In genomic region chrX:107827137-107827831, GRCh38 we compare ENCODE assay signal across 9 cellular contexts. TPM values are rescaled to one million over a fixed set of nuclear protein-coding genes. Genes with fewer than 3 reads are reported as not detected.
DNase-seq lines count a peak whose midpoint lies in the region; ATAC-seq, FAIRE-seq and TF ChIP-seq lines count a peak whose summit lies in the region.
"Had no signal": no experiment of that assay in that cellular context is flagged by ENCODE, and none has a peak within 500 bp of the region (broad histone marks: within the 10 kb centered on the region; RNA-seq: fewer than 3 reads in every experiment).

No MANE protein-coding gene starts in this region.

- no peak for TF ChIP-seq CTCF in PC-9 (conservative IDR thresholded peaks at IDR 0.05)
- no peak for TF ChIP-seq CTCF in endothelial cell of umbilical vein (IDR thresholded peaks at IDR 0.05; ENCODE audit: extremely low read depth in 1 of 2, insufficient read depth in 1 of 2, low read depth in 1 of 2, low read length in 2 of 2)
- no peak for TF ChIP-seq CTCF in neural cell (IDR thresholded peaks at IDR 0.05; ENCODE audit: poor library complexity, severe bottlenecking)

- CTCF ChIA-PET in PC-9 (lab: Charles Lee) (no interaction called here), endothelial cell of umbilical vein (lab: Charles Lee) (interaction anchor here (1.0 kb wide), 1 partner anchor 50 kb away, joined by 3 read pairs; the partner anchor contains the start of gene NCBP2L)

- H3K36me3 ChIP-seq in PC-9 (ENCODE audit: low read depth) (no peaks in the 10 kb centered on the region), endothelial cell of umbilical vein (ENCODE audit: control insufficient read depth in 2 of 2, extremely low read depth in 1 of 2, insufficient read depth in 2 of 2, low read length in 2 of 2) (no peaks in the 10 kb centered on the region), neural cell (ENCODE audit: insufficient read depth, low read length) (no peaks in the 10 kb centered on the region)

- DNase-seq in CD1c-positive myeloid dendritic cell (ENCODE audit: extremely low spot score) (peak; percentile 15), PC-9 (no peak), endothelial cell of umbilical vein (ENCODE audit: low read depth, low spot score) (peak; percentile 43), COLO668 (lab: John Stamatoyannopoulos, UW; ENCODE audit: unreplicated experiment) (no peak), DMS79 treated with DMSO at 0.1 percent for 48 hours (lab: John Stamatoyannopoulos, UW) (no peak)

- H3K79me2 ChIP-seq in PC-9 (ENCODE audit: low read depth) = no peaks in the 10 kb centered on the region
- peaks cover 35% of the 10 kb centered on the region for H3K79me2 ChIP-seq in endothelial cell of umbilical vein (ENCODE audit: control insufficient read depth, insufficient read depth, low read length)
- no peaks in the 10 kb centered on the region for H3K79me2 ChIP-seq in neural cell (replicated peaks; ENCODE audit: insufficient read depth, low read length)

- TF ChIP-seq RAD21 in neural cell (conservative IDR thresholded peaks at IDR 0.05) = no peak

- POLR2A ChIA-PET in PC-9 (lab: Charles Lee; ENCODE audit: unreplicated experiment) = no interaction called here
- POLR2A ChIA-PET in endothelial cell of umbilical vein (lab: Charles Lee) = no interaction called here

- H3K9me1 ChIP-seq in endothelial cell of umbilical vein (replicated peaks; ENCODE audit: control insufficient read depth, extremely low read depth, insufficient read depth, low read length) = no peaks in the 10 kb centered on the region

- H3F3A ChIP-seq in PC-9 (ENCODE audit: insufficient read depth, low read depth) (peaks cover 4% of the 10 kb centered on the region; the same call in 1 of the 2 replicates), neural cell (ENCODE audit: insufficient read depth, low read length, poor library complexity, severe bottlenecking) (no peaks in the 10 kb centered on the region)

- intact Hi-C loops in PC-9 (cut with micrococcal nuclease; ENCODE audit: unreplicated experiment) (no loop called here), endothelial cell of umbilical vein (cut with micrococcal nuclease) (loop anchor here (2.0 to 10.0 kb wide), 3 partner anchors 24 to 65 kb away; no protein-coding TSS in a partner anchor)

- TF ChIP-seq POLR2A in endothelial cell of umbilical vein (IDR thresholded peaks at IDR 0.05; ENCODE audit: low read depth, low read length) = no peak

- ATAC-seq in HG03442 (IDR thresholded peaks at IDR 0.05; ENCODE audit: unreplicated experiment) = no peak
- no peak for ATAC-seq in GM21528 (IDR thresholded peaks at IDR 0.05; ENCODE audit: low FRiP score, unreplicated experiment)

- peak overlapping the region; percentile 85 for H3K9ac ChIP-seq in endothelial cell of umbilical vein (replicated peaks; ENCODE audit: extremely low read depth, insufficient read depth, low read length)
- H3K9ac ChIP-seq in neural cell (ENCODE audit: low read length) = peak overlapping the region; percentile 63

- BruUV-seq in PC-9 (replicated peaks; lab: Mats Ljungman, UMichigan) (no TSS peak), endothelial cell of umbilical vein (replicated peaks; lab: Mats Ljungman, UMichigan) (TSS peak; percentile 33)

- H3K27ac ChIP-seq in PC-9 = no peak overlapping the region
- H3K27ac ChIP-seq in endothelial cell of umbilical vein (ENCODE audit: insufficient read depth, low read depth, low read length) = peak overlapping the region; percentile 76
- no peak overlapping the region for H3K27ac ChIP-seq in neural cell (ENCODE audit: low read length)
- H3K27ac ChIP-seq: SK-N-MC had no signal

- H4K20me1 ChIP-seq in PC-9 (ENCODE audit: insufficient read depth) (no peaks in the 10 kb centered on the region), endothelial cell of umbilical vein (replicated peaks; ENCODE audit: control insufficient read depth, extremely low read depth, insufficient read depth, low read length) (no peaks in the 10 kb centered on the region), neural cell (ENCODE audit: insufficient read depth) (no peaks in the 10 kb centered on the region)

- H2AFZ ChIP-seq in PC-9 = peak overlapping the region; percentile 94
- H2AFZ ChIP-seq in endothelial cell of umbilical vein (ENCODE audit: low read depth, low read length) = peak overlapping the region; percentile 73
- H2AFZ ChIP-seq in neural cell (ENCODE audit: low read depth, low read length) = no peak overlapping the region

- FAIRE-seq in endothelial cell of umbilical vein (lab: Jason Lieb, UNC) = peak; percentile 47

- H3K4me1 ChIP-seq in PC-9 (replicated peaks; ENCODE audit: insufficient read depth) = peaks cover 30% of the 10 kb centered on the region
- H3K4me1 ChIP-seq in endothelial cell of umbilical vein (ENCODE audit: control insufficient read depth, extremely low read depth, insufficient read depth, low read length) = peaks cover 14% of the 10 kb centered on the region

- TF ChIP-seq EP300 in neural cell (conservative IDR thresholded peaks at IDR 0.05; ENCODE audit: poor library complexity, severe bottlenecking) = no peak

- H3K27me3 ChIP-seq in PC-9 (ENCODE audit: insufficient read depth, low read depth) = no peaks in the 10 kb centered on the region
- H3K27me3 ChIP-seq in endothelial cell of umbilical vein (ENCODE audit: control insufficient read depth in 2 of 2, insufficient read depth in 2 of 2, low read length in 2 of 2) = no peaks in the 10 kb centered on the region
- H3K27me3 ChIP-seq in neural cell (ENCODE audit: insufficient read depth, low read depth, low read length) = no peaks in the 10 kb centered on the region

- H3K9me3 ChIP-seq in PC-9 (ENCODE audit: insufficient read depth, low read depth) (no peaks in the 10 kb centered on the region), endothelial cell of umbilical vein (replicated peaks; ENCODE audit: control insufficient read depth, insufficient read depth, low read length) (no peaks in the 10 kb centered on the region), neural cell (ENCODE audit: low read length) (no peaks in the 10 kb centered on the region)

- dilution Hi-C loops in endothelial cell of umbilical vein (cut with MboI; ENCODE audit: extremely low pct_ligation_motif_present, low sequenced_read_pairs) = no loop called here

- H3K4me3 ChIP-seq in PC-9 (peak overlapping the region; percentile 71; the same call in 1 of the 2 replicates), endothelial cell of umbilical vein (replicated peaks in 1 of 3; ENCODE audit: insufficient read depth in 1 of 3, low read depth in 1 of 3, low read length in 3 of 3) (peak overlapping the region; percentile 50 to 76 (median 54)), neural cell (ENCODE audit: low read length) (peak overlapping the region; percentile 69)

- H3K9me2 ChIP-seq in PC-9 (ENCODE audit: insufficient read depth) = no peaks in the 10 kb centered on the region
- H3K9me2 ChIP-seq in neural cell (ENCODE audit: insufficient read depth, low read length) = no peaks in the 10 kb centered on the region

- peak overlapping the region; percentile 94 for H3K4me2 ChIP-seq in PC-9
- peak overlapping the region; percentile 89 for H3K4me2 ChIP-seq in endothelial cell of umbilical vein (ENCODE audit: insufficient read depth, low read length)
- no peak overlapping the region for H3K4me2 ChIP-seq in neural cell (ENCODE audit: low read length)

TF ChIP-seq in endothelial cell of umbilical vein, 7 proteins besides CTCF, POLR2A, EP300 and RAD21 (continues in another document):
- TF ChIP-seq JUN (IDR thresholded peaks at IDR 0.05; ENCODE audit: borderline replicate concordance, insufficient read depth, insufficient read length, low read depth) = no peak
- TF ChIP-seq FOS (IDR thresholded peaks at IDR 0.05; ENCODE audit: borderline replicate concordance, insufficient read depth, low read length) = no peak

TF ChIP-seq in neural cell, 6 proteins besides CTCF, POLR2A, EP300 and RAD21 (continues in another document):
- TF ChIP-seq SMC3 (conservative IDR thresholded peaks at IDR 0.05; ENCODE audit: poor library complexity) = no peak
- TF ChIP-seq MXI1 (conservative IDR thresholded peaks at IDR 0.05; ENCODE audit: poor library complexity, severe bottlenecking) = no peak

RNA-seq across cellular contexts. Expression of gene MID2, which starts 1.6 kb away (rescaled TPM):
- total RNA-seq in PC-9 (2021) = 1.0 and 1.1 TPM in 2 replicates
- 23.0 and 25.3 TPM in 2 replicates for total RNA-seq in endothelial cell of umbilical vein
- polyA plus RNA-seq in endothelial cell of umbilical vein = 16.4 and 19.8 TPM in 2 replicates
- 12.6 and 14.0 TPM in 2 replicates for polyA plus RNA-seq in endothelial cell of umbilical vein (2011; cell fraction: cytosol; rRNA removed)
- 21.4 and 25.8 TPM in 2 replicates for polyA plus RNA-seq in endothelial cell of umbilical vein (2011; cell fraction: nucleus; rRNA removed)
- 20.7 and 23.6 TPM in 2 replicates for polyA plus RNA-seq in endothelial cell of umbilical vein (2012)
- 98.7 and 112 TPM in 2 replicates for polyA minus RNA-seq in endothelial cell of umbilical vein
- polyA minus RNA-seq in endothelial cell of umbilical vein (2011; cell fraction: cytosol; rRNA and poly(A)+ RNA removed) = 4.7 TPM
- polyA minus RNA-seq in endothelial cell of umbilical vein (2011; cell fraction: nucleus; rRNA and poly(A)+ RNA removed) = 50.0 and 55.1 TPM in 2 replicates
- 1.9 and 4.2 TPM in 2 replicates for polyA plus RNA-seq in neural cell
- 30.6 and 32.1 TPM in 2 replicates for polyA minus RNA-seq in neural cell

RNA-seq across cellular contexts. Expression of gene NCBP2L, which starts 49.8 kb away (rescaled TPM):
- total RNA-seq in PC-9 (2021) (not detected in 2 replicates), endothelial cell of umbilical vein (not detected in 2 replicates)
- polyA plus RNA-seq in endothelial cell of umbilical vein (not detected in 2 replicates), neural cell (not detected in 2 replicates)
- polyA plus RNA-seq in endothelial cell of umbilical vein (2011; cell fraction: cytosol; rRNA removed) = not detected in 2 replicates
- polyA plus RNA-seq in endothelial cell of umbilical vein (2011; cell fraction: nucleus; rRNA removed) = not detected in 2 replicates
- not detected in 2 replicates for polyA plus RNA-seq in endothelial cell of umbilical vein (2012)
- polyA minus RNA-seq in endothelial cell of umbilical vein (not detected in 2 replicates), neural cell (not detected in 2 replicates)
- polyA minus RNA-seq in endothelial cell of umbilical vein (2011; cell fraction: cytosol; rRNA and poly(A)+ RNA removed) = not detected
- polyA minus RNA-seq in endothelial cell of umbilical vein (2011; cell fraction: nucleus; rRNA and poly(A)+ RNA removed) = not detected in 2 replicates

RNA-seq across cellular contexts. Expression of gene TSC22D3, which starts 51.7 kb away (rescaled TPM):
- total RNA-seq in PC-9 (2021) (43.5 and 43.9 TPM in 2 replicates), endothelial cell of umbilical vein (21.1 and 29.1 TPM in 2 replicates)
- polyA plus RNA-seq in endothelial cell of umbilical vein (24.7 and 37.4 TPM in 2 replicates), neural cell (96.8 and 115 TPM in 2 replicates)
- polyA plus RNA-seq in endothelial cell of umbilical vein (2011; cell fraction: cytosol; rRNA removed) = 30.2 and 30.8 TPM in 2 replicates
- 56.8 and 76.1 TPM in 2 replicates for polyA plus RNA-seq in endothelial cell of umbilical vein (2011; cell fraction: nucleus; rRNA removed)
- 19.1 and 27.1 TPM in 2 replicates for polyA plus RNA-seq in endothelial cell of umbilical vein (2012)
- polyA minus RNA-seq in endothelial cell of umbilical vein (23.4 and 25.5 TPM in 2 replicates), neural cell (49.7 and 53.1 TPM in 2 replicates)
- polyA minus RNA-seq in endothelial cell of umbilical vein (2011; cell fraction: cytosol; rRNA and poly(A)+ RNA removed) = 39.8 TPM
- 22.2 and 45.2 TPM in 2 replicates for polyA minus RNA-seq in endothelial cell of umbilical vein (2011; cell fraction: nucleus; rRNA and poly(A)+ RNA removed)

Comparison
In these comparisons a context has a peak if more than half of its experiments do, and no peak if none do; other contexts are left out.
1. DNase-seq: peak in CD1c-positive myeloid dendritic cell (single experiment) and endothelial cell of umbilical vein (single experiment); none in PC-9 (0 of 2), COLO668 (single experiment) and DMS79 treated with DMSO at 0.1 percent for 48 hours (single experiment).
2. RNA of gene MID2, which starts 1.6 kb away (total RNA-seq): 23.0 to 25.3 TPM in endothelial cell of umbilical vein; 1.0 to 1.1 TPM in PC-9; every median in the first group is over 10 times any median in the second.
3. Peak in every context shown above with its lines, with median percentiles within 50 percentile points of each other: H3K4me3 ChIP-seq.